2 cellular contexts compared by ENCODE assay signal in genomic region chr15:71249986-71250385, GRCh38.
TF ChIP-seq lines count a peak whose summit lies in the region.

No MANE protein-coding gene starts in this region.

TF ChIP-seq in IMR-90, 13 proteins besides CTCF, POLR2A, EP300 and RAD21:
- TF ChIP-seq CEBPB (IDR thresholded peaks at IDR 0.05; ENCODE audit: low read depth, low read length) (no peak), CHD1 (IDR thresholded peaks at IDR 0.05; ENCODE audit: low read depth, low read length) (no peak), MAFK (IDR thresholded peaks at IDR 0.05; ENCODE audit: low read depth, low read length) (no peak), FOS (IDR thresholded peaks at IDR 0.05; ENCODE audit: low read depth, low read length) (no peak), BHLHE40 (IDR thresholded peaks at IDR 0.05; ENCODE audit: low read depth, low read length) (no peak), RCOR1 (IDR thresholded peaks at IDR 0.05; ENCODE audit: insufficient replicate concordance, low read length) (no peak), MAZ (IDR thresholded peaks at IDR 0.05; ENCODE audit: borderline replicate concordance, low read depth, low read length) (no peak), NFE2L2 (IDR thresholded peaks at IDR 0.05; ENCODE audit: low read depth, low read length) (no peak), MXI1 (IDR thresholded peaks at IDR 0.05; ENCODE audit: borderline replicate concordance, low read depth, low read length) (no peak), ELK1 (IDR thresholded peaks at IDR 0.05; ENCODE audit: borderline replicate concordance, low read depth, low read length) (no peak), USF2 (IDR thresholded peaks at IDR 0.05; ENCODE audit: low read depth, low read length) (no peak), SMC3 (IDR thresholded peaks at IDR 0.05; ENCODE audit: low read depth, low read length) (no peak)

TF ChIP-seq in neural cell, 6 proteins besides CTCF, POLR2A, EP300 and RAD21:
- TF ChIP-seq REST (IDR thresholded peaks at IDR 0.05; ENCODE audit: borderline replicate concordance) (no peak), POLR2AphosphoS5 (IDR thresholded peaks at IDR 0.05) (no peak), EZH2 (IDR thresholded peaks at IDR 0.05; ENCODE audit: borderline replicate concordance, insufficient read depth, low read length, poor library complexity, severe bottlenecking) (no peak), TAF1 (IDR thresholded peaks at IDR 0.05; ENCODE audit: low read depth) (no peak), MXI1 (conservative IDR thresholded peaks at IDR 0.05; ENCODE audit: poor library complexity, severe bottlenecking) (no peak), SMC3 (conservative IDR thresholded peaks at IDR 0.05; ENCODE audit: poor library complexity) (no peak)
